ENCODE assay signal across 7 cellular contexts in the genomic region with DNA sequence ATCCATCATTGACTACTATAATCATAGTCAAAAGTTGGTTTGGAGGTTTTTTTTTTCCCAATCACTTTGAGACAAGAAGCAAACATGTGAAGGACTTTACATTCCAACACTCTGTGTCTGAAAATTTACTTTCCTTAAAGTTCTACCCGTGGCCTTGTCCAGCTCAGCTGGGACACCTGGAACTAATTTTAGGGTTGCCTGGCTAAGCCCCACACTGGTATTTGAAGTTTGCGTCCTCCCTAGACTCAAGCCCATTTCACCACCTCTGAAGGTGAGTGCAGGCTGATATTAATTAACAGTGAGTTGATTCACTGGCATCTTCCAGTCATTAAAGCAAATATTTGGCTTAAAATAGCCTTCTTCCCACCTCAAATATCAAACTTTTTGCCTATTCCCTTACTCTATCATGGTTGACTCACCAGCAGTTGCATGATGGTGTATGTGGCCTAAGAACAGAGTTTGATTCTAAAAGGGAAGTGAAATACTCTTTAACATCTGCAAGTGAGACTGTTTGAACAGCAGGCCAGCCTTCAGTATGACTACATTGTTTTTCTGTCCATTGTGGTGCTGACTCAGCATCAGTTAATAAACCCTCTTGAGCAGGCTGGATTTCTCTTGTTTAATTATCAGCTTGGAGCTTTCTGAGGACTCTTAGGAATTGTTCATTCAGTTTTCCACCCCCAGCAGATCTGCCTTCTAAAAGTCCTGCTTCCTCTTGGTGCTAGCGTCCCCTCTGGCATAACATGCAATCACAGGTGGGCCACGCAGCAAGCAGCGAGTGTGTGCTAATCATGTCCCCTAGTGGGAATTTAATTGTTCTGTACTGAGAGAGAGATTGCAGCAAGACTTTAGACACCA. TPM values are rescaled to one million over a fixed set of nuclear protein-coding genes. Genes with fewer than 3 reads are reported as not detected.
DNase-seq lines count a peak whose midpoint lies in the region; ATAC-seq, FAIRE-seq and TF ChIP-seq lines count a peak whose summit lies in the region.

No MANE protein-coding gene starts in this region.

- H3K79me2 ChIP-seq in mesendoderm (ENCODE audit: control insufficient read depth, insufficient read depth, low read length): peaks cover 14% of the 10 kb centered on the region

- peaks cover 2% of the 10 kb centered on the region for H3K27me3 ChIP-seq in bronchial epithelial cell (ENCODE audit: control insufficient read depth, insufficient read depth, low read length)
- H3K27me3 ChIP-seq in mesendoderm (ENCODE audit: insufficient read depth, low read length, poor library complexity): no peaks in the 10 kb centered on the region

- H2BK5ac ChIP-seq in mesendoderm (ENCODE audit: low read length): peak overlapping the region; percentile 22

- H3K27ac ChIP-seq in mesendoderm (ENCODE audit: low read depth, low read length): peak overlapping the region; percentile 29

- TF ChIP-seq CTCF in bronchial epithelial cell (IDR thresholded peaks at IDR 0.05; ENCODE audit: insufficient read depth, low read length, severe bottlenecking): peak; percentile 9

- H3K4me1 ChIP-seq in mesendoderm (ENCODE audit: control insufficient read depth, low read depth, low read length): peaks cover 25% of the 10 kb centered on the region

- no peaks in the 10 kb centered on the region for H3K79me1 ChIP-seq in mesendoderm (ENCODE audit: low read length)

- ATAC-seq in GM19452 (IDR thresholded peaks at IDR 0.05; ENCODE audit: unreplicated experiment): peak; percentile 70
- peak; percentile 81 for ATAC-seq in HG03378 (IDR thresholded peaks at IDR 0.05; ENCODE audit: unreplicated experiment)

- peak overlapping the region; percentile 59 for H3K4ac ChIP-seq in mesendoderm (ENCODE audit: low read depth, low read length)

- FAIRE-seq in bronchial epithelial cell (lab: Jason Lieb, UNC): no peak

- H3K4me2 ChIP-seq in mesendoderm (ENCODE audit: low read length): no peak overlapping the region

- peak overlapping the region; percentile 37 for H2BK15ac ChIP-seq in mesendoderm (replicated peaks; ENCODE audit: low read depth)

- in situ Hi-C loops in G401 (cut with HindIII; ENCODE audit: low sequenced_read_pairs): no loop called here

- H3K56ac ChIP-seq in mesendoderm (ENCODE audit: low read length): peak overlapping the region; percentile 68

- H4K5ac ChIP-seq in mesendoderm (ENCODE audit: low read length): no peak overlapping the region

- H3K18ac ChIP-seq in mesendoderm (ENCODE audit: low read length): peak overlapping the region; percentile 36

- H2BK120ac ChIP-seq in mesendoderm (ENCODE audit: low read depth, low read length): no peak overlapping the region

- peak; percentile 72 for DNase-seq in G401 (ENCODE audit: low spot score)
- peak; percentile 84 to 96 for DNase-seq in NOMO-1 (lab: John Stamatoyannopoulos, UW; ENCODE audit: unreplicated experiment in 2 of 2)
- peak; percentile 86 for DNase-seq in bronchial epithelial cell (ENCODE audit: low read depth)
- peak; percentile 93 for DNase-seq in mesendoderm
- no peak for DNase-seq in NCI-H1092 (lab: John Stamatoyannopoulos, UW)

- H3K4me3 ChIP-seq in bronchial epithelial cell (ENCODE audit: low read depth, low read length) (no peak overlapping the region), mesendoderm (ENCODE audit: low read length) (no peak overlapping the region)

- no CpG with 5 or more reads among the region's 5 CpGs for WGBS in mesendoderm (ENCODE audit: extremely low coverage, insufficient coverage, low lambda C conversion rate)

- peak overlapping the region; percentile 9 for H3K9ac ChIP-seq in mesendoderm (ENCODE audit: low read length)

- H2AK5ac ChIP-seq in mesendoderm (ENCODE audit: low read length): peak overlapping the region; percentile 92

- no peak overlapping the region for H4K8ac ChIP-seq in mesendoderm (ENCODE audit: low read depth, low read length)

- no peaks in the 10 kb centered on the region for H3K36me3 ChIP-seq in bronchial epithelial cell (ENCODE audit: control insufficient read depth, insufficient read depth, low read length)
- H3K36me3 ChIP-seq in mesendoderm (ENCODE audit: control insufficient read depth, insufficient read depth, low read length): no peaks in the 10 kb centered on the region

- H3K23ac ChIP-seq in mesendoderm (ENCODE audit: low read length): no peak overlapping the region

RNA-seq across cellular contexts. Expression of gene PRDM1, which starts 1.8 kb away (rescaled TPM):
- not detected in 2 replicates for total RNA-seq in G401 (2014; rRNA removed; shearing (Covaris generic))
- total RNA-seq in bronchial epithelial cell: 5.3 and 9.6 TPM in 2 replicates
- polyA plus RNA-seq in mesendoderm (2013, experiment 1 of 2): 3.7 TPM
- polyA plus RNA-seq in mesendoderm (2013, experiment 2 of 2): 3.5 TPM
